In genomic region chr2:180040146-180040925, GRCh38 we compare ENCODE assay signal across 14 cellular contexts. TPM values are rescaled to one million over a fixed set of nuclear protein-coding genes. Genes with fewer than 3 reads are reported as not detected.
DNase-seq lines count a peak whose midpoint lies in the region; ATAC-seq and TF ChIP-seq lines count a peak whose summit lies in the region.
"Had no signal": no experiment of that assay in that cellular context is flagged by ENCODE, and none has a peak within 500 bp of the region (broad histone marks: within the 10 kb centered on the region; RNA-seq: fewer than 3 reads in every experiment).

No MANE protein-coding gene starts in this region.

- BruUV-seq in OCI-LY7 (replicated peaks; lab: Mats Ljungman, UMichigan) = no TSS peak

- no peaks in the 10 kb centered on the region for H4K20me1 ChIP-seq in OCI-LY7 (ENCODE audit: insufficient read depth, low read length)
- H4K20me1 ChIP-seq: BLaER1 had no signal

- peak; percentile 83 for DNase-seq in A172 (ENCODE audit: low spot score)
- peak; percentile 86 for DNase-seq in GM04504 (ENCODE audit: low read depth)
- peak; percentile 86 for DNase-seq in amniotic epithelial cell (ENCODE audit: low read depth)
- peak; percentile 88 to 94 for DNase-seq in foreskin fibroblast
- DNase-seq in OCI-LY7 (ENCODE audit: low spot score) = no peak
- no peak for DNase-seq in activated CD4-positive, alpha-beta T cell treated with anti-CD3 and anti-CD28 coated beads, Interleukin-2, amount 50 U/mL, for 48 hours
- no peak for DNase-seq in SIG-M5 treated with dmso at 0.1 percent for 504 hours (lab: John Stamatoyannopoulos, UW; ENCODE audit: unreplicated experiment)
- DNase-seq: GDM1; MG63; NCI-H2171; stimulated activated CD4-positive, alpha-beta T cell treated with anti-CD3 and anti-CD28 coated beads, Interleukin-4, amount 100 ng/mL, for 24 hours; stimulated activated naive CD4-positive, alpha-beta T cell treated with Interleukin-2 at 50 U/mL for 16 hours had no signal

- no peaks in the 10 kb centered on the region for H3K4me1 ChIP-seq in OCI-LY7 (ENCODE audit: insufficient read depth, low read length, poor library complexity, severe bottlenecking)
- H3K4me1 ChIP-seq: BLaER1 had no signal

- intact Hi-C loops in OCI-LY7 (cut with micrococcal nuclease; ENCODE audit: unreplicated experiment) = no loop called here

- TF ChIP-seq CTCF in foreskin fibroblast (IDR thresholded peaks at IDR 0.05; ENCODE audit: low read depth, low read length) = peak; percentile 31
- TF ChIP-seq CTCF in OCI-LY7 (conservative IDR thresholded peaks at IDR 0.05; ENCODE audit: low read length) = no peak

- H2AFZ ChIP-seq in OCI-LY7 (ENCODE audit: low read length) = no peak overlapping the region

- POLR2A ChIA-PET in OCI-LY7 (lab: Charles Lee) = interaction anchor here (0.7 to 1.2 kb wide), 2 partner anchors 12 to 190 kb away, joined by 3 read pairs; no protein-coding TSS in a partner anchor

- no peaks in the 10 kb centered on the region for H3K36me3 ChIP-seq in OCI-LY7 (ENCODE audit: insufficient read depth, low read length)
- H3K36me3 ChIP-seq: BLaER1, MG63 had no signal

- no peak for ATAC-seq in GM19397 (IDR thresholded peaks at IDR 0.05; ENCODE audit: unreplicated experiment)

- 0 out of 2 replicates have a peak, but pooled peaks cover 3% of the 10 kb centered on the region for H3K9me2 ChIP-seq in OCI-LY7 (ENCODE audit: insufficient read depth, low read length)

- no peaks in the 10 kb centered on the region for H3K9me3 ChIP-seq in OCI-LY7 (ENCODE audit: low read length)
- H3K9me3 ChIP-seq: BLaER1 had no signal

- H3K4me3 ChIP-seq in foreskin fibroblast (ENCODE audit: low read depth in 1 of 2, low read length in 2 of 2) = no peak overlapping the region
- no peak overlapping the region for H3K4me3 ChIP-seq in OCI-LY7 (ENCODE audit: low read depth, low read length, poor library complexity, severe bottlenecking)
- H3K4me3 ChIP-seq: BLaER1, MG63 had no signal

- no peaks in the 10 kb centered on the region for H3K79me2 ChIP-seq in OCI-LY7 (ENCODE audit: insufficient read depth, low read depth, low read length)

- no peak overlapping the region for H3K27ac ChIP-seq in OCI-LY7 (ENCODE audit: low read depth, low read length, poor library complexity, severe bottlenecking)
- H3K27ac ChIP-seq: BLaER1 had no signal

- CTCF ChIA-PET in OCI-LY7 (lab: Charles Lee; ENCODE audit: unreplicated experiment) = no interaction called here

- H3K4me2 ChIP-seq in OCI-LY7 (ENCODE audit: low read length) = no peak overlapping the region
- H3K4me2 ChIP-seq: BLaER1 had no signal

RNA-seq across cellular contexts. Expression of gene CWC22, which starts 33.2 kb away (rescaled TPM):
- 24.3 and 28.0 TPM in 2 replicates for total RNA-seq in A172 (2014; rRNA removed; shearing (Covaris generic))
- total RNA-seq in OCI-LY7 (2014; rRNA removed; shearing (Covaris generic)) = 11.6 and 16.2 TPM in 2 replicates
- total RNA-seq in OCI-LY7 (2022) = 20.0 and 22.2 TPM in 2 replicates

Comparison
In these comparisons a context has a peak if more than half of its experiments do, and no peak if none do; other contexts are left out.
1. DNase-seq: peak in A172 (single experiment), GM04504 (single experiment), amniotic epithelial cell (single experiment) and foreskin fibroblast (2 of 2); none in OCI-LY7 (single experiment), activated CD4-positive, alpha-beta T cell treated with anti-CD3 and anti-CD28 coated beads, Interleukin-2, amount 50 U/mL, for 48 hours (0 of 2) and SIG-M5 treated with dmso at 0.1 percent for 504 hours (single experiment).